22 cellular contexts compared by ENCODE assay signal in genomic region chr16:85508993-85509392, GRCh38.
DNase-seq lines count a peak whose midpoint lies in the region; ATAC-seq, FAIRE-seq and TF ChIP-seq lines count a peak whose summit lies in the region.
"Had no signal": no experiment of that assay in that cellular context is flagged by ENCODE, and none has a peak within 500 bp of the region (broad histone marks: within the 10 kb centered on the region; RNA-seq: fewer than 3 reads in every experiment).

No MANE protein-coding gene starts in this region.

- no peak overlapping the region for H3K14ac ChIP-seq in trophoblast cell (ENCODE audit: low read length)

- peaks cover 6% of the 10 kb centered on the region for H3K36me3 Mint-ChIP-seq in Caco-2 (ENCODE audit: insufficient read depth, unreplicated experiment)
- peaks cover 2% of the 10 kb centered on the region for H3K36me3 Mint-ChIP-seq in astrocyte (ENCODE audit: low read depth, unreplicated experiment)
- H3K36me3 Mint-ChIP-seq in glutamatergic neuron (ENCODE audit: unreplicated experiment), result no peaks in the 10 kb centered on the region
- H3K36me3 Mint-ChIP-seq: CD4-positive, CD25-positive, alpha-beta regulatory T cell had no signal

- peaks cover 13% of the 10 kb centered on the region for H3K4me1 ChIP-seq in Caco-2
- peaks cover 1% of the 10 kb centered on the region for H3K4me1 ChIP-seq in astrocyte (ENCODE audit: insufficient read depth, low read length)
- peaks cover 12 to 13% of the 10 kb centered on the region in 2 experiments for H3K4me1 ChIP-seq in trophoblast cell (ENCODE audit: control insufficient read depth in 1 of 2, insufficient read depth in 2 of 2, low read length in 2 of 2)

- H2BK12ac ChIP-seq in trophoblast cell (ENCODE audit: low read length), result no peak overlapping the region

- H3K79me1 ChIP-seq in trophoblast cell (ENCODE audit: low read length), result peaks cover 15% of the 10 kb centered on the region

- H2AK5ac ChIP-seq in trophoblast cell (ENCODE audit: low read length), result no peak overlapping the region

- H3K9ac ChIP-seq in astrocyte (ENCODE audit: low read length) (no peak overlapping the region), trophoblast cell (ENCODE audit: low read length) (no peak overlapping the region)
- H3K9ac ChIP-seq: BLaER1, KMS-11 had no signal

- no CpG with 5 or more reads among the region's 15 CpGs for WGBS in trophoblast cell (ENCODE audit: extremely low coverage, insufficient coverage, insufficient read length)

- no peaks in the 10 kb centered on the region for H3K9me3 ChIP-seq in Caco-2
- no peaks in the 10 kb centered on the region for H3K9me3 ChIP-seq in astrocyte (ENCODE audit: insufficient read depth, low read depth, low read length)
- no peaks in the 10 kb centered on the region for H3K9me3 ChIP-seq in trophoblast cell (ENCODE audit: insufficient read depth, low read depth, low read length)
- H3K9me3 ChIP-seq: BLaER1, SJSA1 had no signal

- intact Hi-C loops in Caco-2 (cut with micrococcal nuclease; ENCODE audit: unreplicated experiment), result no loop called here

- peaks cover 15% of the 10 kb centered on the region for H3K4me1 Mint-ChIP-seq in Caco-2 (ENCODE audit: low read depth, unreplicated experiment)
- H3K4me1 Mint-ChIP-seq in astrocyte (ENCODE audit: low read depth, unreplicated experiment), result peaks cover 3% of the 10 kb centered on the region
- H3K4me1 Mint-ChIP-seq in glutamatergic neuron (ENCODE audit: low read depth, unreplicated experiment), result peaks cover 53% of the 10 kb centered on the region
- H3K4me1 Mint-ChIP-seq: CD4-positive, CD25-positive, alpha-beta regulatory T cell had no signal

- no peak overlapping the region for H4K12ac ChIP-seq in trophoblast cell (ENCODE audit: low read depth, low read length)

- BruUV-seq in Caco-2 (replicated peaks; lab: Mats Ljungman, UMichigan), result no TSS peak

- H3K27ac ChIP-seq in astrocyte (ENCODE audit: low read depth, low read length), result no peak overlapping the region
- no peak overlapping the region for H3K27ac ChIP-seq in trophoblast cell (ENCODE audit: low read depth, low read length)
- H3K27ac ChIP-seq: BLaER1, KMS-11, PC-9, SJSA1 had no signal

- FAIRE-seq in astrocyte (lab: Jason Lieb, UNC), result no peak
- FAIRE-seq: D721Med, GM19239 had no signal

- no peak overlapping the region for H3K23ac ChIP-seq in trophoblast cell (ENCODE audit: low read length)

- H3K4me3 Mint-ChIP-seq in Caco-2 (ENCODE audit: unreplicated experiment) (no peak overlapping the region), astrocyte (ENCODE audit: unreplicated experiment) (no peak overlapping the region), glutamatergic neuron (ENCODE audit: unreplicated experiment) (peak overlapping the region; percentile 74)
- H3K4me3 Mint-ChIP-seq: CD4-positive, CD25-positive, alpha-beta regulatory T cell had no signal

- H3K4ac ChIP-seq in trophoblast cell (ENCODE audit: low read depth, low read length), result no peak overlapping the region

- POLR2A ChIA-PET in Caco-2 (lab: Charles Lee), result no interaction called here

- H2AFZ ChIP-seq in astrocyte (ENCODE audit: low read depth, low read length) (no peak overlapping the region), trophoblast cell (ENCODE audit: insufficient read depth, low read length, poor library complexity) (no peak overlapping the region)
- H2AFZ ChIP-seq: PC-9 had no signal

- DNase-seq in Caco-2, result no peak
- DNase-seq in astrocyte (ENCODE audit: low read depth), result no peak
- DNase-seq in glutamatergic neuron, result no peak
- DNase-seq in trophoblast cell, result no peak
- DNase-seq in NCI-H2081 (lab: John Stamatoyannopoulos, UW), result no peak
- no peak for DNase-seq in AG08396 (ENCODE audit: low spot score)
- DNase-seq: CD4-positive, CD25-positive, alpha-beta regulatory T cell; H7; IMR-90; MM.1S; NCI-H2029; NCI-H226; NCI-H510A; PC-9; Right ventricle myocardium superior; RPMI8226 had no signal

- H3K27me3 Mint-ChIP-seq in Caco-2 (ENCODE audit: insufficient read depth, unreplicated experiment) (no peaks in the 10 kb centered on the region), astrocyte (ENCODE audit: low read depth, unreplicated experiment) (peaks cover 41% of the 10 kb centered on the region), glutamatergic neuron (ENCODE audit: unreplicated experiment) (peaks cover 20% of the 10 kb centered on the region)

- TF ChIP-seq CTCF in Caco-2 (IDR thresholded peaks at IDR 0.05; ENCODE audit: insufficient read depth in 1 of 2, low read depth in 1 of 2, low read length in 1 of 2, severe bottlenecking in 1 of 2, unreplicated experiment in 1 of 2) (no peak), astrocyte (IDR thresholded peaks at IDR 0.05; ENCODE audit: insufficient read depth, low read depth, low read length) (no peak), glutamatergic neuron (IDR thresholded peaks at IDR 0.05; ENCODE audit: partially characterized antibody, unreplicated experiment) (no peak)

- peak overlapping the region; percentile 2 for H3K27ac Mint-ChIP-seq in Caco-2 (ENCODE audit: unreplicated experiment)
- peak overlapping the region; percentile 55 for H3K27ac Mint-ChIP-seq in astrocyte (ENCODE audit: unreplicated experiment)
- peak overlapping the region; percentile 59 for H3K27ac Mint-ChIP-seq in glutamatergic neuron (ENCODE audit: unreplicated experiment)
- H3K27ac Mint-ChIP-seq: CD4-positive, CD25-positive, alpha-beta regulatory T cell had no signal

- H3K36me3 ChIP-seq in Caco-2 (ENCODE audit: control insufficient read depth, insufficient read depth, low read length) (no peaks in the 10 kb centered on the region), astrocyte (ENCODE audit: insufficient read depth, low read length) (no peaks in the 10 kb centered on the region), trophoblast cell (ENCODE audit: control insufficient read depth in 1 of 2, insufficient read depth in 2 of 2, low read length in 2 of 2) (no peaks in the 10 kb centered on the region)
- H3K36me3 ChIP-seq: BLaER1, SJSA1 had no signal

- H4K91ac ChIP-seq in trophoblast cell (ENCODE audit: low read depth, low read length), result peak overlapping the region; percentile 8

- H3K27me3 ChIP-seq in Caco-2 (replicated peaks; ENCODE audit: control insufficient read depth, insufficient read depth, low read length), result no peaks in the 10 kb centered on the region
- no peaks in the 10 kb centered on the region for H3K27me3 ChIP-seq in astrocyte (ENCODE audit: insufficient read depth, low read length)
- H3K27me3 ChIP-seq in trophoblast cell (ENCODE audit: insufficient read depth, low read length), result no peaks in the 10 kb centered on the region
- H3K27me3 ChIP-seq: SJSA1 had no signal

- CTCF ChIA-PET in Caco-2 (lab: Charles Lee), result no interaction called here

- H2BK5ac ChIP-seq in trophoblast cell (ENCODE audit: low read depth, low read length, poor library complexity), result no peak overlapping the region

- ATAC-seq in HG02759 (IDR thresholded peaks at IDR 0.05; ENCODE audit: unreplicated experiment), result no peak

- no peak overlapping the region for H3K18ac ChIP-seq in trophoblast cell (ENCODE audit: low read length)

- no peaks in the 10 kb centered on the region for H3K9me3 Mint-ChIP-seq in Caco-2 (ENCODE audit: unreplicated experiment)
- no peaks in the 10 kb centered on the region for H3K9me3 Mint-ChIP-seq in astrocyte (ENCODE audit: unreplicated experiment)
- peaks cover 14% of the 10 kb centered on the region for H3K9me3 Mint-ChIP-seq in glutamatergic neuron (ENCODE audit: unreplicated experiment)

- H2BK120ac ChIP-seq in trophoblast cell (ENCODE audit: insufficient read depth, low read length, poor library complexity), result no peak overlapping the region

- H4K8ac ChIP-seq in trophoblast cell (ENCODE audit: low read depth, low read length), result no peak overlapping the region

- H3K4me2 ChIP-seq in astrocyte (ENCODE audit: low read length) (no peak overlapping the region), trophoblast cell (ENCODE audit: low read length) (no peak overlapping the region)
- H3K4me2 ChIP-seq: KMS-11, PC-9 had no signal

- peaks cover 45% of the 10 kb centered on the region for H4K20me1 ChIP-seq in astrocyte (ENCODE audit: insufficient read depth, low read length)

- H3K79me2 ChIP-seq in astrocyte (ENCODE audit: insufficient read depth, low read length) (no peaks in the 10 kb centered on the region), trophoblast cell (ENCODE audit: control insufficient read depth, insufficient read depth, low read length, poor library complexity) (peaks cover 3% of the 10 kb centered on the region)

- H3K4me3 ChIP-seq in Caco-2 (ENCODE audit: low read depth, low read length) (no peak overlapping the region), astrocyte (ENCODE audit: insufficient read depth, low read depth, low read length) (no peak overlapping the region), trophoblast cell (ENCODE audit: low read depth, low read length) (no peak overlapping the region)
- H3K4me3 ChIP-seq: BLaER1, PC-9, SJSA1 had no signal

Comparison
In these comparisons a context has a peak if more than half of its experiments do, and no peak if none do; other contexts are left out.
1. H3K27ac Mint-ChIP-seq: peak in every context shown above with its lines; median percentile 59 in glutamatergic neuron; 55 in astrocyte; 2 in Caco-2.